ENCODE assay signal across 10 cellular contexts in genomic region chr7:94303736-94304135, GRCh38.
DNase-seq lines count a peak whose midpoint lies in the region; ATAC-seq and TF ChIP-seq lines count a peak whose summit lies in the region.
"Had no signal": no experiment of that assay in that cellular context is flagged by ENCODE, and none has a peak within 500 bp of the region (broad histone marks: within the 10 kb centered on the region; RNA-seq: fewer than 3 reads in every experiment).

No MANE protein-coding gene starts in this region.

- BruUV-seq in PC-9 (replicated peaks; lab: Mats Ljungman, UMichigan) = no TSS peak

- intact Hi-C loops in lower lobe of right lung (cut with DNase I) = no loop called here
- intact Hi-C loops in activated T-helper 2 cell treated with anti-CD3 and anti-CD28 coated beads, Interferon-gamma antibody, Interleukin-2, Interleukin-4, amounts not matched to agents 10 μg/mL and 5 μg/mL and 100 μg/mL, durations not matched to agents 14 hours and 24 hours and 36 hours (cut with micrococcal nuclease) = no loop called here
- intact Hi-C loops in PC-9 (cut with micrococcal nuclease; ENCODE audit: unreplicated experiment) = loop anchor here (5.0 kb wide), 1 partner anchor 279 kb away; no protein-coding TSS in a partner anchor

- peaks cover 56% of the 10 kb centered on the region for H3K4me1 ChIP-seq in GM23248 (ENCODE audit: insufficient read depth)
- H3K4me1 ChIP-seq in lower lobe of right lung = no peaks in the 10 kb centered on the region
- H3K4me1 ChIP-seq in subcutaneous abdominal adipose tissue (ENCODE audit: control insufficient read depth in 5 of 5, insufficient read depth in 5 of 5, low read length in 5 of 5) = peaks cover 4 to 26% (median 18%) of the 10 kb centered on the region in 5 donors
- peaks cover 36% of the 10 kb centered on the region for H3K4me1 ChIP-seq in PC-9 (replicated peaks; ENCODE audit: insufficient read depth)

- H4K20me1 ChIP-seq in GM23248 (ENCODE audit: insufficient read depth) (no peaks in the 10 kb centered on the region), PC-9 (ENCODE audit: insufficient read depth) (no peaks in the 10 kb centered on the region)

- in situ Hi-C loops in GM23248 (cut with MboI) = no loop called here

- H3K9me3 Mint-ChIP-seq in activated T-helper 2 cell treated with anti-CD3 and anti-CD28 coated beads, Interferon-gamma antibody, Interleukin-2, Interleukin-4, amounts not matched to agents 10 μg/mL and 5 μg/mL and 100 μg/mL, durations not matched to agents 14 hours and 24 hours and 36 hours = no peaks in the 10 kb centered on the region

- H3F3A ChIP-seq in GM23248 (ENCODE audit: insufficient read depth) (peaks cover 56% of the 10 kb centered on the region), PC-9 (ENCODE audit: insufficient read depth, low read depth) (peaks cover 6% of the 10 kb centered on the region; the same call in 1 of the 2 replicates)

- H3K4me1 Mint-ChIP-seq in activated T-helper 2 cell treated with anti-CD3 and anti-CD28 coated beads, Interferon-gamma antibody, Interleukin-2, Interleukin-4, amounts not matched to agents 10 μg/mL and 5 μg/mL and 100 μg/mL, durations not matched to agents 14 hours and 24 hours and 36 hours (ENCODE audit: low read depth) = no peaks in the 10 kb centered on the region

- DNase-seq in GM23248 = peak; percentile 93
- peak; percentile 94 for DNase-seq in choroid plexus epithelial cell (ENCODE audit: low read depth)
- DNase-seq in lower lobe of right lung = no peak
- DNase-seq in OCI-M2 (lab: John Stamatoyannopoulos, UW; ENCODE audit: unreplicated experiment) = no peak
- no peak for DNase-seq in activated T-helper 2 cell treated with anti-CD3 and anti-CD28 coated beads, Interferon-gamma antibody, Interleukin-2, Interleukin-4, amounts not matched to agents 10 μg/mL and 5 μg/mL and 100 μg/mL, durations not matched to agents 14 hours and 24 hours and 36 hours (ENCODE audit: low spot score)
- DNase-seq in PC-9 = no peak
- DNase-seq: caudate nucleus, NCI-H2171 treated with DMSO at 0.1 percent for 48 hours had no signal

- no peaks in the 10 kb centered on the region for H3K27me3 Mint-ChIP-seq in activated T-helper 2 cell treated with anti-CD3 and anti-CD28 coated beads, Interferon-gamma antibody, Interleukin-2, Interleukin-4, amounts not matched to agents 10 μg/mL and 5 μg/mL and 100 μg/mL, durations not matched to agents 14 hours and 24 hours and 36 hours (ENCODE audit: low read depth)

- H3K27me3 ChIP-seq in GM23248 (replicated peaks; ENCODE audit: insufficient read depth) (no peaks in the 10 kb centered on the region), lower lobe of right lung (ENCODE audit: low read depth) (no peaks in the 10 kb centered on the region), subcutaneous abdominal adipose tissue (ENCODE audit: control insufficient read depth in 5 of 5, insufficient read depth in 4 of 5, low read length in 5 of 5) (peaks cover 0 to under 1% (median 0%) of the 10 kb centered on the region in 5 donors), PC-9 (ENCODE audit: insufficient read depth, low read depth) (no peaks in the 10 kb centered on the region)

- H3K9me2 ChIP-seq in GM23248 (ENCODE audit: insufficient read depth) = no peaks in the 10 kb centered on the region
- no peaks in the 10 kb centered on the region for H3K9me2 ChIP-seq in PC-9 (ENCODE audit: insufficient read depth)

- no peaks in the 10 kb centered on the region for H3K36me3 Mint-ChIP-seq in activated T-helper 2 cell treated with anti-CD3 and anti-CD28 coated beads, Interferon-gamma antibody, Interleukin-2, Interleukin-4, amounts not matched to agents 10 μg/mL and 5 μg/mL and 100 μg/mL, durations not matched to agents 14 hours and 24 hours and 36 hours (ENCODE audit: low read depth)

- peak overlapping the region; percentile 90 for H3K4me2 ChIP-seq in GM23248 (ENCODE audit: unreplicated experiment)
- H3K4me2 ChIP-seq in PC-9 = no peak overlapping the region

- TF ChIP-seq CTCF in choroid plexus epithelial cell (conservative IDR thresholded peaks at IDR 0.05; ENCODE audit: low read depth, low read length) = no peak
- no peak for TF ChIP-seq CTCF in lower lobe of right lung (IDR thresholded peaks at IDR 0.05)
- no peak for TF ChIP-seq CTCF in PC-9 (conservative IDR thresholded peaks at IDR 0.05)

- no peaks in the 10 kb centered on the region for H3K36me3 ChIP-seq in GM23248 (ENCODE audit: low read depth)
- H3K36me3 ChIP-seq in lower lobe of right lung = no peaks in the 10 kb centered on the region
- no peaks in the 10 kb centered on the region for H3K36me3 ChIP-seq in subcutaneous abdominal adipose tissue (ENCODE audit: control insufficient read depth in 5 of 5, insufficient read depth in 5 of 5, low read length in 5 of 5)
- no peaks in the 10 kb centered on the region for H3K36me3 ChIP-seq in PC-9 (ENCODE audit: low read depth)

- peak overlapping the region; percentile 51 for H3K4me3 ChIP-seq in GM23248
- H3K4me3 ChIP-seq in choroid plexus epithelial cell (ENCODE audit: low read depth, low read length) = no peak overlapping the region
- no peak overlapping the region for H3K4me3 ChIP-seq in lower lobe of right lung
- H3K4me3 ChIP-seq in subcutaneous abdominal adipose tissue (ENCODE audit: low read depth in 1 of 5, low read length in 5 of 5) = no peak overlapping the region
- H3K4me3 ChIP-seq in PC-9 = no peak overlapping the region

- 1 to 2% methylated on average over 6 of the region's 6 CpGs for WGBS in GM23248 (ENCODE audit: low coverage in 1 of 2, low lambda C conversion rate in 2 of 2, missing lambda C conversion rate in 2 of 2), 2 experiments

- H3K27ac Mint-ChIP-seq in activated T-helper 2 cell treated with anti-CD3 and anti-CD28 coated beads, Interferon-gamma antibody, Interleukin-2, Interleukin-4, amounts not matched to agents 10 μg/mL and 5 μg/mL and 100 μg/mL, durations not matched to agents 14 hours and 24 hours and 36 hours = no peak overlapping the region

- peak overlapping the region; percentile 78 for H2AFZ ChIP-seq in GM23248
- no peak overlapping the region for H2AFZ ChIP-seq in PC-9

- no peak overlapping the region for H3K4me3 Mint-ChIP-seq in activated T-helper 2 cell treated with anti-CD3 and anti-CD28 coated beads, Interferon-gamma antibody, Interleukin-2, Interleukin-4, amounts not matched to agents 10 μg/mL and 5 μg/mL and 100 μg/mL, durations not matched to agents 14 hours and 24 hours and 36 hours (ENCODE audit: low read depth)

- H3K27ac ChIP-seq in GM23248 (peak overlapping the region; percentile 99), lower lobe of right lung (peak overlapping the region; percentile 42), subcutaneous abdominal adipose tissue (ENCODE audit: low read depth, low read length) (peak overlapping the region; percentile 2), PC-9 (no peak overlapping the region)

- POLR2A ChIA-PET in PC-9 (lab: Charles Lee; ENCODE audit: unreplicated experiment) = no interaction called here

- CTCF ChIA-PET in PC-9 (lab: Charles Lee) = no interaction called here

- ATAC-seq in lower lobe of right lung = no peak
- ATAC-seq in GM21515 (IDR thresholded peaks at IDR 0.05; ENCODE audit: unreplicated experiment) = no peak

- H3K79me2 ChIP-seq in GM23248 (ENCODE audit: insufficient read depth) (peaks cover 33% of the 10 kb centered on the region), PC-9 (ENCODE audit: low read depth) (no peaks in the 10 kb centered on the region)

- H3K9ac ChIP-seq in GM23248 (peak overlapping the region; percentile 92), subcutaneous abdominal adipose tissue (ENCODE audit: low read length in 5 of 5) (no peak overlapping the region)

- no peaks in the 10 kb centered on the region for H3K9me3 ChIP-seq in GM23248 (ENCODE audit: low read depth)
- H3K9me3 ChIP-seq in lower lobe of right lung = no peaks in the 10 kb centered on the region
- no peaks in the 10 kb centered on the region for H3K9me3 ChIP-seq in subcutaneous abdominal adipose tissue (ENCODE audit: control insufficient read depth in 5 of 5, low read length in 5 of 5)
- peaks cover 9% of the 10 kb centered on the region; the same call in 1 of the 2 replicates for H3K9me3 ChIP-seq in PC-9 (ENCODE audit: insufficient read depth, low read depth)

Comparison
In these comparisons a context has a peak if more than half of its experiments do, and no peak if none do; other contexts are left out.
1. DNase-seq: peak in GM23248 (single experiment) and choroid plexus epithelial cell (single experiment); none in lower lobe of right lung (single experiment), OCI-M2 (single experiment), activated T-helper 2 cell treated with anti-CD3 and anti-CD28 coated beads, Interferon-gamma antibody, Interleukin-2, Interleukin-4, amounts not matched to agents 10 μg/mL and 5 μg/mL and 100 μg/mL, durations not matched to agents 14 hours and 24 hours and 36 hours (single experiment) and PC-9 (0 of 2).